ENCODE assay signal across 9 cellular contexts in the genomic region with DNA sequence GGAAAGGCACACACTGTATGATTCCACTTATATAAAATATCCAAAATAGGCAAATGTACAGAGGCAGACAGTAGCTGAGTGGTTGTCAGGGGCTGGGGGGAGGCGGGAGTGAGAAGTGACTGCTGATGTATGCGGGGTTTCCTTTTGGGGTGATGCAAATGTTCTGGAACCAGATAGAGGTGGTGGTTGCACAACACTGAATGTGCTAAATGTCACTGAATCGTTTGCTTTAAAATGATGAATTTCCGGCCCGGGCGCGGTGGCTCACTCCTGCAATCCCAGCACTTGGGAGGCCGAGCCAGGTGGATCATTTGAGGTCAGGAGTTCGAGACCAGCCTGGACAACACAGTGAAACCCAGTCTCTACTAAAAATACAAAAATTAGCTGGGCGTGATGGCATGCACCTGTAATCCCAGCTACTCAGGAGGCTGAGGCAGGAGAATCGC. TPM values are rescaled to one million over a fixed set of nuclear protein-coding genes. Genes with fewer than 3 reads are reported as not detected.
DNase-seq lines count a peak whose midpoint lies in the region; TF ChIP-seq lines count a peak whose summit lies in the region.
"Not testable (repeated sequence)": the region's sequence is repeated elsewhere in the genome, so short reads cannot be mapped to it uniquely, and the experiment has no call there.
"Had no signal": no experiment of that assay in that cellular context is flagged by ENCODE, and none has a peak within 500 bp of the region (broad histone marks: within the 10 kb centered on the region; RNA-seq: fewer than 3 reads in every experiment).

No MANE protein-coding gene starts in this region.

- in situ Hi-C loops in GM13977 (cut with MboI; ENCODE audit: low pct_unique_long_range_greater_than_20kb, low sequenced_read_pairs, unreplicated experiment): not testable (repeated sequence)

- not testable (repeated sequence) for TF ChIP-seq RAD21 in liver (IDR thresholded peaks at IDR 0.05)

- DNase-seq in GM13977 (ENCODE audit: low spot score) (peak; percentile 57), NAMALWA (ENCODE audit: low spot score) (peak; percentile 83), activated gamma-delta T cell treated with Interleukin-2 at 50 U/mL for 16 hours (peak; percentile 43)
- peak; percentile 60 for DNase-seq in activated CD4-positive, CD25-positive, alpha-beta regulatory T cell treated with anti-CD3 and anti-CD28 coated beads, Interleukin-2, amount 50 U/mL, for 72 hours
- peak; percentile 27 for DNase-seq in effector CD8-positive, alpha-beta T cell (lab: John Stamatoyannopoulos, UW)
- peak in 3 of 4 experiments; percentile 28 to 49 (median 29) for DNase-seq in stimulated activated CD4-positive, alpha-beta T cell treated with anti-CD3 and anti-CD28 coated beads, Interleukin-1b, Interleukin-23, amount 100 ng/mL, for 24 hours (ENCODE audit: low read depth in 4 of 4, low spot score in 1 of 4)

- WGBS in liver: 61% methylated on average over 11 of the region's 11 CpGs

- H3K27ac ChIP-seq in liver (ENCODE audit: low read depth in 1 of 2, low read length in 2 of 2): peak overlapping the region; percentile 50 to 54
- H3K27ac ChIP-seq in temporal lobe (ENCODE audit: low read depth, low read length): peak overlapping the region; percentile 97

- H3K4me3 ChIP-seq in liver (ENCODE audit: low read depth in 1 of 3, low read length in 3 of 3): not testable (repeated sequence)

- TF ChIP-seq CTCF in GM13977 (IDR thresholded peaks at IDR 0.05; ENCODE audit: extremely low read depth, insufficient read depth, missing control alignments); liver (IDR thresholded peaks at IDR 0.05; ENCODE audit: low read depth, low read length, missing input control): not testable (repeated sequence)

- not testable (repeated sequence) for H3K9ac ChIP-seq in liver (ENCODE audit: low read depth in 1 of 2, low read length in 2 of 2)

- not testable (repeated sequence) for H3K9me3 ChIP-seq in liver (ENCODE audit: control insufficient read depth in 4 of 4, low read length in 3 of 4)

- H3K27me3 ChIP-seq in liver (ENCODE audit: control insufficient read depth in 4 of 4, insufficient read depth in 4 of 4, low read length in 3 of 4): not testable (repeated sequence)

- H3K4me1 ChIP-seq in liver (ENCODE audit: control insufficient read depth in 4 of 4, insufficient read depth in 4 of 4, low read length in 3 of 4): not testable (repeated sequence)

- H3K36me3 ChIP-seq in liver (ENCODE audit: control insufficient read depth in 4 of 4, insufficient read depth in 3 of 4, low read depth in 1 of 4, low read length in 3 of 4): not testable (repeated sequence)

RNA-seq across cellular contexts. Expression of a gene that starts 2.4 kb away (rescaled TPM):
- total RNA-seq in liver (1 to 10 TPM; 1.3 to 2.4 TPM), temporal lobe (not detected)
- polyA plus RNA-seq in liver: under 1 TPM; 0.43 to 0.90 TPM
- total RNA-seq: endothelial cell of umbilical vein had no signal
- polyA plus RNA-seq: endothelial cell of umbilical vein had no signal

RNA-seq across cellular contexts. Expression of a gene that starts 8.5 kb away (rescaled TPM):
- total RNA-seq in liver (10 to 100 TPM in 1 of 2 donors, 1 to 10 TPM in 1; 8.6 to 10.6 TPM), temporal lobe (7.6 TPM)
- 1 to 10 TPM; 4.3 to 4.7 TPM for polyA plus RNA-seq in liver

Comparison
In these comparisons a context has a peak if more than half of its experiments do, and no peak if none do; other contexts are left out.
1. DNase-seq: peak in every context shown above with its lines; median percentile 83 in NAMALWA; 60 in activated CD4-positive, CD25-positive, alpha-beta regulatory T cell treated with anti-CD3 and anti-CD28 coated beads, Interleukin-2, amount 50 U/mL, for 72 hours; 57 in GM13977; 43 in activated gamma-delta T cell treated with Interleukin-2 at 50 U/mL for 16 hours; 29 in stimulated activated CD4-positive, alpha-beta T cell treated with anti-CD3 and anti-CD28 coated beads, Interleukin-1b, Interleukin-23, amount 100 ng/mL, for 24 hours; 27 in effector CD8-positive, alpha-beta T cell.